ENCODE assay signal across 6 cellular contexts in the genomic region with DNA sequence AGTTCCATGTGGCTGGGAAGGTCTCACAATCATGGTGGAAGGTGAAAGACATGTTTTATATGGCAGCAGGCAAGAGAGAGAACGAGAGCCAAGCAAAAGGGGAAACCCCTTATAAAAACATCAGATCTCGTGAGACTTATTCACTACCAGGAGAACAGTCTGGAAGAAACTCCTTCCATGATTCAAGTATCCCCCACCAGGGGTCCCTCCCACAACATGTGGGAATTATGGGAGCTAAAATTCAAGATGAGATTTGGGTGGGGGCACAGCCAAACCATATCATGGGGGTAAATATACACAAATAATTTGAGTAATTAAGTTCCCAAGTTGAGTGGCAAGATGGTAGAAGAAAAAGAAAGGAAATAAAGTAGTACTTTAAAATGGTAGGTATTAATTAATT.
DNase-seq lines count a peak whose midpoint lies in the region; TF ChIP-seq lines count a peak whose summit lies in the region.
"Not testable (repeated sequence)": the region's sequence is repeated elsewhere in the genome, so short reads cannot be mapped to it uniquely, and the experiment has no call there.

No MANE protein-coding gene starts in this region.

- H3K4me1 ChIP-seq in BE2C = not testable (repeated sequence)

- in situ Hi-C loops in brain microvascular endothelial cell (cut with HindIII; ENCODE audit: low pct_ligation_motif_present, low sequenced_read_pairs) = not testable (repeated sequence)

- peak overlapping the region; percentile 78 for H3K27ac ChIP-seq in SK-N-MC
- H3K27ac ChIP-seq in brain microvascular endothelial cell = not testable (repeated sequence)

- not testable (repeated sequence) for H3K36me3 ChIP-seq in BE2C; SK-N-MC (ENCODE audit: insufficient read depth, low read length); brain microvascular endothelial cell (replicated peaks)

- H3K4me1 Mint-ChIP-seq in HFFc6 (ENCODE audit: low read depth) = not testable (repeated sequence)

- H3K9me3 ChIP-seq in BE2C; SK-N-MC (ENCODE audit: low read depth, low read length): not testable (repeated sequence)

- H3K9me3 Mint-ChIP-seq in HFFc6 = not testable (repeated sequence)

- not testable (repeated sequence) for H3K4me3 ChIP-seq in BE2C (ENCODE audit: low read depth, low read length); SK-N-MC; brain microvascular endothelial cell (ENCODE audit: low read depth, low read length); epithelial cell of proximal tubule (ENCODE audit: low read depth, low read length); retinal pigment epithelial cell (ENCODE audit: low read length)

- not testable (repeated sequence) for H3K27me3 Mint-ChIP-seq in HFFc6 (ENCODE audit: insufficient read depth)

- not testable (repeated sequence) for H3K9ac ChIP-seq in SK-N-MC (ENCODE audit: insufficient read length)

- TF ChIP-seq CTCF in BE2C (IDR thresholded peaks at IDR 0.05; ENCODE audit: low read depth, low read length) (peak; percentile 29), HFFc6 (IDR thresholded peaks at IDR 0.05) (peak; percentile 32), brain microvascular endothelial cell (IDR thresholded peaks at IDR 0.05; ENCODE audit: low read depth, low read length, missing control alignments) (peak; percentile 15), epithelial cell of proximal tubule (conservative IDR thresholded peaks at IDR 0.05; ENCODE audit: low read depth, low read length) (peak; percentile 20), retinal pigment epithelial cell (conservative IDR thresholded peaks at IDR 0.05; ENCODE audit: low read depth, low read length) (peak; percentile 5)

- not testable (repeated sequence) for H3K27me3 ChIP-seq in BE2C; brain microvascular endothelial cell (replicated peaks)

- DNase-seq in BE2C; HFFc6; SK-N-MC (ENCODE audit: low read depth, low spot score); brain microvascular endothelial cell; epithelial cell of proximal tubule (ENCODE audit: low read depth); retinal pigment epithelial cell (ENCODE audit: low read depth): not testable (repeated sequence)

- H3K27ac Mint-ChIP-seq in HFFc6 = not testable (repeated sequence)

- H3K36me3 Mint-ChIP-seq in HFFc6 (ENCODE audit: low read depth) = not testable (repeated sequence)

- H3K4me3 Mint-ChIP-seq in HFFc6 = not testable (repeated sequence)
